1 cellular context compared by ENCODE assay signal in the genomic region with DNA sequence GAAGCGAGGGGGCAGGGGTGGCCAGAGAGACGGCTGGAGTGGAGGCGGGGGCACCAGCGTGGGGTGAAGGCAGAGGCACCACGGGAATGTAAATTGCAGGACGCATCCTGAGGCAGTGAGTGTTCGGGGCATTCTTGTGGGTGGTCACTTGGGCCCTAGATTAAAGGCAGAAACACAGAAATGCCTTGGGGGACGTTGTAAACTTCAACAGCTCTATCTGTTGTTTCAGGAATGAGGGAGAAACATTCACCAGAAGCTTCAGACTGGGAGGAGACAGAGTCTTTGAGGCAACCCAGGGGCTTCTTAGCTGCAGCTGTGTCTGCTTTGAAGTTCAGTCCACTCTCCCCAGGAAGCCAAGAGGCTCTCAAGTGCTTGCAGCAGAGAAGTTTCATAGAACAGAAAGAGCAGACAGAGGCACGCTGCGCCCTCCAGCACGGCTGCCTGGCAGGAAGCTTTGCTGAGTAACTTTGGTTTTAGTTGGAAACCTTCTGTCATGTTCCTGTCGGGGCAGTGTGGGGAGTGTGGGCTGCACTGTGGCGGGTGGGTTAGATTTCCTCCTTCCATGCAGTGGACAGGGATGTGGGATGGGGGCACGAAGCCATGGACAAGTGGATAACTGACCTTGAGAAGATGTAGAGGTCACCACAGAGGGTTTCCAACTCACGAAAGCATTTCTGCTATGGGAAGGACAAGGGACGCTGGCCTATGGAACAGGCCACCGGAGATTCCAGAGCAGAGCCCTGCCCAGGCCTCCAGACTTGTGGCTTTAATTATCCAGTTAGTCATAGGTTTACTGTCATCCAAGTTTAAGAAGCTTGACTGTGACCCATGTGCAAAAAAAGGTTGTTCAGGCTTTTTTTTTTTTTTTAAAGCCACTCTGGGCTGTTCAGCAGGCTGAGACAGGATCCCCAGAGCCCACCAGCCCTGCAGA.
TF ChIP-seq lines count a peak whose summit lies in the region.

No MANE protein-coding gene starts in this region.

TF ChIP-seq in HEK293, 187 proteins besides CTCF, POLR2A, EP300 and RAD21 (continued from another document):
- TF ChIP-seq, protein P1, sequence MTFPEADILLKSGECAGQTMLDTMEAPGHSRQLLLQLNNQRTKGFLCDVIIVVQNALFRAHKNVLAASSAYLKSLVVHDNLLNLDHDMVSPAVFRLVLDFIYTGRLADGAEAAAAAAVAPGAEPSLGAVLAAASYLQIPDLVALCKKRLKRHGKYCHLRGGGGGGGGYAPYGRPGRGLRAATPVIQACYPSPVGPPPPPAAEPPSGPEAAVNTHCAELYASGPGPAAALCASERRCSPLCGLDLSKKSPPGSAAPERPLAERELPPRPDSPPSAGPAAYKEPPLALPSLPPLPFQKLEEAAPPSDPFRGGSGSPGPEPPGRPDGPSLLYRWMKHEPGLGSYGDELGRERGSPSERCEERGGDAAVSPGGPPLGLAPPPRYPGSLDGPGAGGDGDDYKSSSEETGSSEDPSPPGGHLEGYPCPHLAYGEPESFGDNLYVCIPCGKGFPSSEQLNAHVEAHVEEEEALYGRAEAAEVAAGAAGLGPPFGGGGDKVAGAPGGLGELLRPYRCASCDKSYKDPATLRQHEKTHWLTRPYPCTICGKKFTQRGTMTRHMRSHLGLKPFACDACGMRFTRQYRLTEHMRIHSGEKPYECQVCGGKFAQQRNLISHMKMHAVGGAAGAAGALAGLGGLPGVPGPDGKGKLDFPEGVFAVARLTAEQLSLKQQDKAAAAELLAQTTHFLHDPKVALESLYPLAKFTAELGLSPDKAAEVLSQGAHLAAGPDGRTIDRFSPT (tag by site-specific recombination; IDR thresholded peaks at IDR 0.05) = 0 out of 2 replicates have a peak, but pooled peaks have one; percentile 31
- TF ChIP-seq ZNF585B (tag by site-specific recombination; IDR thresholded peaks at IDR 0.05) (no peak), OSR2 (tag by site-specific recombination; IDR thresholded peaks at IDR 0.05) (peak; percentile 51; the same call in 1 of the 2 replicates), ZNF423 (tag by site-specific recombination; IDR thresholded peaks at IDR 0.05) (peak; percentile 60), ZNF341 (tag by site-specific recombination; IDR thresholded peaks at IDR 0.05; ENCODE audit: low read depth) (0 out of 2 replicates have a peak, but pooled peaks have one; percentile 11), SP3 (tag by site-specific recombination; IDR thresholded peaks at IDR 0.05) (no peak), TCF7L2 (IDR thresholded peaks at IDR 0.05; ENCODE audit: borderline replicate concordance, low read depth, low read length) (peak; percentile 75; the same call in 1 of the 2 replicates), ZNF10 (tag by site-specific recombination; IDR thresholded peaks at IDR 0.05) (no peak), ZNF16 (tag by site-specific recombination; IDR thresholded peaks at IDR 0.05; ENCODE audit: low read depth) (no peak), ZNF433 (tag by site-specific recombination; IDR thresholded peaks at IDR 0.05; ENCODE audit: low read depth) (no peak), FEZF1 (tag by site-specific recombination; IDR thresholded peaks at IDR 0.05) (peak; percentile 68), ZNF138 (tag by site-specific recombination; IDR thresholded peaks at IDR 0.05; ENCODE audit: borderline replicate concordance) (no peak), ZNF132 (tag by site-specific recombination; IDR thresholded peaks at IDR 0.05; ENCODE audit: borderline replicate concordance) (no peak), EGR2 (tag by site-specific recombination; IDR thresholded peaks at IDR 0.05; ENCODE audit: low read depth) (0 out of 2 replicates have a peak, but pooled peaks have one; percentile 9)
- TF ChIP-seq, protein P2, sequence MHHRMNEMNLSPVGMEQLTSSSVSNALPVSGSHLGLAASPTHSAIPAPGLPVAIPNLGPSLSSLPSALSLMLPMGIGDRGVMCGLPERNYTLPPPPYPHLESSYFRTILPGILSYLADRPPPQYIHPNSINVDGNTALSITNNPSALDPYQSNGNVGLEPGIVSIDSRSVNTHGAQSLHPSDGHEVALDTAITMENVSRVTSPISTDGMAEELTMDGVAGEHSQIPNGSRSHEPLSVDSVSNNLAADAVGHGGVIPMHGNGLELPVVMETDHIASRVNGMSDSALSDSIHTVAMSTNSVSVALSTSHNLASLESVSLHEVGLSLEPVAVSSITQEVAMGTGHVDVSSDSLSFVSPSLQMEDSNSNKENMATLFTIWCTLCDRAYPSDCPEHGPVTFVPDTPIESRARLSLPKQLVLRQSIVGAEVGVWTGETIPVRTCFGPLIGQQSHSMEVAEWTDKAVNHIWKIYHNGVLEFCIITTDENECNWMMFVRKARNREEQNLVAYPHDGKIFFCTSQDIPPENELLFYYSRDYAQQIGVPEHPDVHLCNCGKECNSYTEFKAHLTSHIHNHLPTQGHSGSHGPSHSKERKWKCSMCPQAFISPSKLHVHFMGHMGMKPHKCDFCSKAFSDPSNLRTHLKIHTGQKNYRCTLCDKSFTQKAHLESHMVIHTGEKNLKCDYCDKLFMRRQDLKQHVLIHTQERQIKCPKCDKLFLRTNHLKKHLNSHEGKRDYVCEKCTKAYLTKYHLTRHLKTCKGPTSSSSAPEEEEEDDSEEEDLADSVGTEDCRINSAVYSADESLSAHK (tag by site-specific recombination; IDR thresholded peaks at IDR 0.05) = no peak
- TF ChIP-seq, protein P3, sequence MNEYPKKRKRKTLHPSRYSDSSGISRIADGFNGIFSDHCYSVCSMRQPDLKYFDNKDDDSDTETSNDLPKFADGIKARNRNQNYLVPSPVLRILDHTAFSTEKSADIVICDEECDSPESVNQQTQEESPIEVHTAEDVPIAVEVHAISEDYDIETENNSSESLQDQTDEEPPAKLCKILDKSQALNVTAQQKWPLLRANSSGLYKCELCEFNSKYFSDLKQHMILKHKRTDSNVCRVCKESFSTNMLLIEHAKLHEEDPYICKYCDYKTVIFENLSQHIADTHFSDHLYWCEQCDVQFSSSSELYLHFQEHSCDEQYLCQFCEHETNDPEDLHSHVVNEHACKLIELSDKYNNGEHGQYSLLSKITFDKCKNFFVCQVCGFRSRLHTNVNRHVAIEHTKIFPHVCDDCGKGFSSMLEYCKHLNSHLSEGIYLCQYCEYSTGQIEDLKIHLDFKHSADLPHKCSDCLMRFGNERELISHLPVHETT (tag by site-specific recombination; IDR thresholded peaks at IDR 0.05) = no peak
